ENCODE assay signal across 8 cellular contexts in genomic region chr1:115062542-115063004, GRCh38. TPM values are rescaled to one million over a fixed set of nuclear protein-coding genes. Genes with fewer than 3 reads are reported as not detected.
DNase-seq lines count a peak whose midpoint lies in the region; ATAC-seq and TF ChIP-seq lines count a peak whose summit lies in the region.

No MANE protein-coding gene starts in this region.

- H3K27ac Mint-ChIP-seq in stimulated activated memory B cell treated with anti-CD40 and anti-IgM and Interleukin-4, amounts not matched to agents 10 μg/mL and 1 μg/mL and 100 μg/mL, for 72 hours: peak overlapping the region; percentile 79

- TF ChIP-seq CTCF in coronary artery (IDR thresholded peaks at IDR 0.05): no peak

- H3K27me3 Mint-ChIP-seq in stimulated activated memory B cell treated with anti-CD40 and anti-IgM and Interleukin-4, amounts not matched to agents 10 μg/mL and 1 μg/mL and 100 μg/mL, for 72 hours: no peaks in the 10 kb centered on the region

- H3K27ac ChIP-seq in coronary artery: peak overlapping the region in 1 of 2 donors; percentile 55

- no peaks in the 10 kb centered on the region for H3K9me3 Mint-ChIP-seq in stimulated activated memory B cell treated with anti-CD40 and anti-IgM and Interleukin-4, amounts not matched to agents 10 μg/mL and 1 μg/mL and 100 μg/mL, for 72 hours

- H3K4me3 Mint-ChIP-seq in stimulated activated memory B cell treated with anti-CD40 and anti-IgM and Interleukin-4, amounts not matched to agents 10 μg/mL and 1 μg/mL and 100 μg/mL, for 72 hours: no peak overlapping the region

- no peaks in the 10 kb centered on the region for H3K36me3 Mint-ChIP-seq in stimulated activated memory B cell treated with anti-CD40 and anti-IgM and Interleukin-4, amounts not matched to agents 10 μg/mL and 1 μg/mL and 100 μg/mL, for 72 hours

- DNase-seq in CD1c-positive myeloid dendritic cell (ENCODE audit: extremely low spot score) (peak; percentile 66), SIG-M5 (lab: John Stamatoyannopoulos, UW) (peak; percentile 44), activated gamma-delta T cell treated with Interleukin-2 at 50 U/mL for 16 hours (peak; percentile 94), lung microvascular endothelial cell (ENCODE audit: low read depth in 2 of 2) (peak; percentile 29 to 56), midbrain (lab: John Stamatoyannopoulos, UW) (no peak), coronary artery (ENCODE audit: low spot score) (no peak)

- peak; percentile 45 for ATAC-seq in HG02763 (IDR thresholded peaks at IDR 0.05; ENCODE audit: unreplicated experiment)
- peak; percentile 98 for ATAC-seq in stimulated activated memory B cell treated with anti-CD40 and anti-IgM and Interleukin-4, amounts not matched to agents 10 μg/mL and 1 μg/mL and 100 μg/mL, for 72 hours

- peaks cover 11% of the 10 kb centered on the region for H3K4me1 Mint-ChIP-seq in stimulated activated memory B cell treated with anti-CD40 and anti-IgM and Interleukin-4, amounts not matched to agents 10 μg/mL and 1 μg/mL and 100 μg/mL, for 72 hours

- no peak overlapping the region for H3K4me3 ChIP-seq in coronary artery

RNA-seq across cellular contexts. Expression of gene TSPAN2, which starts 26.7 kb away (rescaled TPM):
- total RNA-seq in lung microvascular endothelial cell: 0.79 and 0.87 TPM in 2 replicates

RNA-seq across cellular contexts. Expression of gene TSHB, which starts 32.9 kb away (rescaled TPM):
- not detected in 2 replicates for total RNA-seq in lung microvascular endothelial cell

Comparison
In these comparisons a context has a peak if more than half of its experiments do, and no peak if none do; other contexts are left out.
1. DNase-seq: peak in CD1c-positive myeloid dendritic cell (single experiment), SIG-M5 (single experiment), activated gamma-delta T cell treated with Interleukin-2 at 50 U/mL for 16 hours (single experiment) and lung microvascular endothelial cell (2 of 2); none in midbrain (single experiment) and coronary artery (single experiment).